In genomic region chr16:26710475-26710874, GRCh38 we compare ENCODE assay signal across 17 cellular contexts.
DNase-seq lines count a peak whose midpoint lies in the region; TF ChIP-seq lines count a peak whose summit lies in the region.
"Had no signal": no experiment of that assay in that cellular context is flagged by ENCODE, and none has a peak within 500 bp of the region (broad histone marks: within the 10 kb centered on the region; RNA-seq: fewer than 3 reads in every experiment).

No MANE protein-coding gene starts in this region.

- H3K27ac Mint-ChIP-seq in type B pancreatic cell = no peak overlapping the region
- H3K27ac Mint-ChIP-seq: CD4-positive, CD25-positive, alpha-beta regulatory T cell had no signal

- no peaks in the 10 kb centered on the region for H3K9me3 Mint-ChIP-seq in type B pancreatic cell

- no peak overlapping the region for H3K4me3 Mint-ChIP-seq in type B pancreatic cell
- H3K4me3 Mint-ChIP-seq: CD4-positive, CD25-positive, alpha-beta regulatory T cell had no signal

- TF ChIP-seq CTCF in type B pancreatic cell (conservative IDR thresholded peaks at IDR 0.05) = peak; percentile 50

- DNase-seq in NCI-H748 (lab: John Stamatoyannopoulos, UW; ENCODE audit: unreplicated experiment) = peak; percentile 3
- no peak for DNase-seq in NCI-H748 treated with DMSO at 0.1 percent for 48 hours (lab: John Stamatoyannopoulos, UW)
- peak; percentile 24 for DNase-seq in NCI-H69 (lab: John Stamatoyannopoulos, UW)
- peak; percentile 14 for DNase-seq in germinal center (ENCODE audit: low spot score)
- DNase-seq in type B pancreatic cell (ENCODE audit: extremely low spot score, unreplicated experiment) = no peak
- DNase-seq in SHP77 treated with DMSO at 0.1 percent for 48 hours (lab: John Stamatoyannopoulos, UW) = no peak
- DNase-seq in NCI-H510A (lab: John Stamatoyannopoulos, UW) = no peak
- DNase-seq in NCI-H146 (lab: John Stamatoyannopoulos, UW) = no peak
- DNase-seq: ACHN; BE2C; NCI-H1105 treated with DMSO at 0.1 percent for 48 hours; NCI-H2029 treated with DMSO at 0.1 percent for 48 hours; NCI-H2227 treated with DMSO at 0.1 percent for 48 hours; NCI-H774; NK-92 treated with Interleukin-12 subunit alpha and Interleukin-12 subunit beta, amount 100 ng/mL, for 24 hours; SHP77 had no signal

- H3K36me3 Mint-ChIP-seq in type B pancreatic cell = no peaks in the 10 kb centered on the region
- H3K36me3 Mint-ChIP-seq: CD4-positive, CD25-positive, alpha-beta regulatory T cell had no signal

- H3K27me3 Mint-ChIP-seq in type B pancreatic cell = peaks cover 3% of the 10 kb centered on the region

- peaks cover 19% of the 10 kb centered on the region for H3K4me1 Mint-ChIP-seq in type B pancreatic cell (ENCODE audit: unreplicated experiment)
- H3K4me1 Mint-ChIP-seq: CD4-positive, CD25-positive, alpha-beta regulatory T cell had no signal

Comparison
In these comparisons a context has a peak if more than half of its experiments do, and no peak if none do; other contexts are left out.
1. DNase-seq: peak in NCI-H748 (single experiment), NCI-H69 (single experiment) and germinal center (single experiment); none in NCI-H748 treated with DMSO at 0.1 percent for 48 hours (single experiment), type B pancreatic cell (single experiment), SHP77 treated with DMSO at 0.1 percent for 48 hours (single experiment), NCI-H510A (single experiment) and NCI-H146 (single experiment).